ENCODE assay signal across 8 cellular contexts in genomic region chrX:46325312-46325877, GRCh38.
DNase-seq lines count a peak whose midpoint lies in the region; ATAC-seq, FAIRE-seq and TF ChIP-seq lines count a peak whose summit lies in the region.

No MANE protein-coding gene starts in this region.

- H3K4me3 ChIP-seq in astrocyte (ENCODE audit: insufficient read depth, low read depth, low read length): peak overlapping the region; percentile 13
- no peak overlapping the region for H3K4me3 ChIP-seq in CD8-positive, alpha-beta memory T cell (ENCODE audit: low read length)

- peak; percentile 85 for FAIRE-seq in astrocyte (lab: Jason Lieb, UNC)

- ATAC-seq in GM18505 (IDR thresholded peaks at IDR 0.05; ENCODE audit: unreplicated experiment): no peak

- H3K4me3 Mint-ChIP-seq in astrocyte (ENCODE audit: unreplicated experiment): peak overlapping the region; percentile 68
- H3K4me3 Mint-ChIP-seq in CD8-positive, alpha-beta memory T cell: no peak overlapping the region
- no peak overlapping the region for H3K4me3 Mint-ChIP-seq in CD14-positive monocyte

- POLR2A ChIA-PET in CD8-positive, alpha-beta memory T cell (lab: Charles Lee): no interaction called here

- no peak overlapping the region for H2AFZ ChIP-seq in astrocyte (ENCODE audit: low read depth, low read length)

- H3K4me2 ChIP-seq in astrocyte (ENCODE audit: low read length): peak overlapping the region; percentile 61

- no peaks in the 10 kb centered on the region for H3K27me3 ChIP-seq in astrocyte (ENCODE audit: insufficient read depth, low read length)
- H3K27me3 ChIP-seq in CD8-positive, alpha-beta memory T cell (ENCODE audit: insufficient read depth, low read length, poor library complexity, severe bottlenecking): no peaks in the 10 kb centered on the region

- H3K27me3 Mint-ChIP-seq in astrocyte (ENCODE audit: low read depth, unreplicated experiment) (no peaks in the 10 kb centered on the region), CD14-positive monocyte (ENCODE audit: low read depth in 3 of 3) (peaks cover 0 to 7% (median 0%) of the 10 kb centered on the region in 3 donors)
- peaks cover 3 to 18% of the 10 kb centered on the region in 2 donors for H3K27me3 Mint-ChIP-seq in CD8-positive, alpha-beta memory T cell

- no peak for TF ChIP-seq CTCF in astrocyte (IDR thresholded peaks at IDR 0.05; ENCODE audit: insufficient read depth, low read depth, low read length)
- no peak for TF ChIP-seq CTCF in CD14-positive monocyte (IDR thresholded peaks at IDR 0.05)

- H3K4me1 Mint-ChIP-seq in astrocyte (ENCODE audit: low read depth, unreplicated experiment) (peaks cover 27% of the 10 kb centered on the region), CD14-positive monocyte (no peaks in the 10 kb centered on the region)
- H3K4me1 Mint-ChIP-seq in CD8-positive, alpha-beta memory T cell: peaks cover under 1 to 30% (median 3%) of the 10 kb centered on the region in 3 donors

- peaks cover 19% of the 10 kb centered on the region for H3K4me1 ChIP-seq in astrocyte (ENCODE audit: insufficient read depth, low read length)
- no peaks in the 10 kb centered on the region for H3K4me1 ChIP-seq in CD8-positive, alpha-beta memory T cell (ENCODE audit: insufficient read depth, low read length)

- H3K27ac Mint-ChIP-seq in astrocyte (ENCODE audit: unreplicated experiment) (peak overlapping the region; percentile 97), CD14-positive monocyte (no peak overlapping the region)
- H3K27ac Mint-ChIP-seq in CD8-positive, alpha-beta memory T cell: no peak overlapping the region

- no peaks in the 10 kb centered on the region for H3K36me3 ChIP-seq in astrocyte (ENCODE audit: insufficient read depth, low read length)
- H3K36me3 ChIP-seq in CD8-positive, alpha-beta memory T cell (ENCODE audit: insufficient read depth, low read length): no peaks in the 10 kb centered on the region

- intact Hi-C loops in CD14-positive monocyte (cut with micrococcal nuclease): no loop called here

- no peak for TF ChIP-seq POLR2A in GM18505 (IDR thresholded peaks at IDR 0.05; ENCODE audit: borderline replicate concordance, extremely low read depth, insufficient read depth, insufficient read length)

- H3K9me3 Mint-ChIP-seq in astrocyte (ENCODE audit: unreplicated experiment): no peaks in the 10 kb centered on the region
- H3K9me3 Mint-ChIP-seq in CD8-positive, alpha-beta memory T cell: peaks cover 0 to 1% (median 0%) of the 10 kb centered on the region in 5 donors
- peaks cover 0 to 2% (median 1%) of the 10 kb centered on the region in 7 donors for H3K9me3 Mint-ChIP-seq in CD14-positive monocyte

- no peaks in the 10 kb centered on the region for H3K9me3 ChIP-seq in astrocyte (ENCODE audit: insufficient read depth, low read depth, low read length)
- no peaks in the 10 kb centered on the region for H3K9me3 ChIP-seq in CD8-positive, alpha-beta memory T cell (ENCODE audit: low read length)

- H3K9ac ChIP-seq in astrocyte (ENCODE audit: low read length): peak overlapping the region; percentile 54

- no peaks in the 10 kb centered on the region for H4K20me1 ChIP-seq in astrocyte (ENCODE audit: insufficient read depth, low read length)

- peak overlapping the region; percentile 66 for H3K27ac ChIP-seq in astrocyte (ENCODE audit: low read depth, low read length)
- no peak overlapping the region for H3K27ac ChIP-seq in CD8-positive, alpha-beta memory T cell (ENCODE audit: low read depth, low read length)

- DNase-seq in A172 (ENCODE audit: low spot score): peak; percentile 95
- DNase-seq in NCI-H69 (lab: John Stamatoyannopoulos, UW): peak; percentile 17
- DNase-seq in astrocyte (ENCODE audit: low read depth): peak; percentile 88
- DNase-seq in myocyte (ENCODE audit: low read depth): peak; percentile 79
- no peak for DNase-seq in CD8-positive, alpha-beta memory T cell
- DNase-seq in NCI-H1048 (lab: John Stamatoyannopoulos, UW): no peak
- DNase-seq in CD14-positive monocyte (ENCODE audit: low spot score): no peak

- H3K36me3 Mint-ChIP-seq in astrocyte (ENCODE audit: low read depth, unreplicated experiment): no peaks in the 10 kb centered on the region
- no peaks in the 10 kb centered on the region for H3K36me3 Mint-ChIP-seq in CD8-positive, alpha-beta memory T cell
- no peaks in the 10 kb centered on the region for H3K36me3 Mint-ChIP-seq in CD14-positive monocyte

- no peaks in the 10 kb centered on the region for H3K79me2 ChIP-seq in astrocyte (ENCODE audit: insufficient read depth, low read length)

- CTCF ChIA-PET in CD8-positive, alpha-beta memory T cell (lab: Charles Lee): no interaction called here

Comparison
In these comparisons a context has a peak if more than half of its experiments do, and no peak if none do; other contexts are left out.
1. DNase-seq: peak in A172 (single experiment), NCI-H69 (single experiment), astrocyte (single experiment) and myocyte (single experiment); none in CD8-positive, alpha-beta memory T cell (0 of 5), NCI-H1048 (single experiment) and CD14-positive monocyte (single experiment).